9 cellular contexts compared by ENCODE assay signal in genomic region chr17:43456661-43457361, GRCh38. TPM values are rescaled to one million over a fixed set of nuclear protein-coding genes. Genes with fewer than 3 reads are reported as not detected.
DNase-seq lines count a peak whose midpoint lies in the region; ATAC-seq and TF ChIP-seq lines count a peak whose summit lies in the region.
"Had no signal": no experiment of that assay in that cellular context is flagged by ENCODE, and none has a peak within 500 bp of the region (broad histone marks: within the 10 kb centered on the region; RNA-seq: fewer than 3 reads in every experiment).

No MANE protein-coding gene starts in this region.

- 22 to 30% (median 27%) methylated on average over 7 of the region's 7 CpGs for WGBS in adrenal gland, 4 donors

- intact Hi-C loops in adrenal gland (cut with DNase I), result no loop called here

- peak; percentile 90 for ATAC-seq in left lobe of liver
- ATAC-seq in GM18868 (IDR thresholded peaks at IDR 0.05; ENCODE audit: unreplicated experiment), result no peak

- H3K27ac ChIP-seq in adrenal gland, result peak overlapping the region in 1 of 5 donors; percentile 68

- peaks cover 8 to 13% of the 10 kb centered on the region in 2 donors for H3K4me1 ChIP-seq in adrenal gland (replicated peaks in 1 of 2)

- no peak for TF ChIP-seq POLR2A in adrenal gland (IDR thresholded peaks at IDR 0.05)

- H3K36me3 ChIP-seq in adrenal gland (replicated peaks in 1 of 2), result no peaks in the 10 kb centered on the region

- TF ChIP-seq CTCF in AG10803 (conservative IDR thresholded peaks at IDR 0.05; ENCODE audit: low read length) (no peak), adrenal gland (IDR thresholded peaks at IDR 0.05) (no peak)

- DNase-seq in AG10803 (ENCODE audit: low read depth) (peak; percentile 61), M059J (ENCODE audit: low read depth) (peak; percentile 62), adrenal gland (peak in 6 of 7 donors; percentile 29 to 65 (median 40)), left lobe of liver (ENCODE audit: low spot score) (peak; percentile 86), cerebellum (ENCODE audit: low spot score) (no peak), KG1 (lab: John Stamatoyannopoulos, UW) (no peak), kidney glomerular epithelial cell (lab: John Stamatoyannopoulos, UW) (no peak)
- DNase-seq: activated naive CD8-positive, alpha-beta T cell treated with anti-CD3 and anti-CD28 coated beads, Interleukin-2, amount 10 ng/mL, durations not matched to agents 7 days and 5 days had no signal

- no peaks in the 10 kb centered on the region for H3K27me3 ChIP-seq in adrenal gland

- no peak overlapping the region for H3K4me3 ChIP-seq in AG10803 (ENCODE audit: low read length)
- H3K4me3 ChIP-seq in adrenal gland, result no peak overlapping the region

- no peaks in the 10 kb centered on the region for H3K9me3 ChIP-seq in adrenal gland (replicated peaks in 1 of 3)

RNA-seq across cellular contexts. Expression of gene DHX8, which starts 27.0 kb away (rescaled TPM):
- 53.7 and 62.9 TPM in 2 replicates for total RNA-seq in M059J (2014; rRNA removed; shearing (Covaris generic))
- total RNA-seq in adrenal gland (10 to 100 TPM; 15.2 to 43.6 (median 33.5) TPM), left lobe of liver (13.7 TPM), cerebellum (28.9 TPM)
- polyA plus RNA-seq in adrenal gland, result 10 to 100 TPM; 28.9 to 37.7 (median 30.9) TPM

RNA-seq across cellular contexts. Expression of gene ARL4D, which starts 58.0 kb away (rescaled TPM):
- 15.1 and 18.4 TPM in 2 replicates for total RNA-seq in M059J (2014; rRNA removed; shearing (Covaris generic))
- total RNA-seq in adrenal gland (1 to 10 TPM; 2.4 to 7.1 (median 5.7) TPM), left lobe of liver (15.4 TPM), cerebellum (5.1 TPM)
- polyA plus RNA-seq in adrenal gland, result 1 to 10 TPM; 2.8 to 8.3 (median 3.2) TPM

Comparison
In these comparisons a context has a peak if more than half of its experiments do, and no peak if none do; other contexts are left out.
1. DNase-seq: peak in AG10803 (single experiment), M059J (single experiment), adrenal gland (6 of 7) and left lobe of liver (single experiment); none in cerebellum (single experiment), KG1 (single experiment) and kidney glomerular epithelial cell (single experiment).